ENCODE assay signal across 10 cellular contexts in genomic region chr15:33309602-33310276, GRCh38. TPM values are rescaled to one million over a fixed set of nuclear protein-coding genes. Genes with fewer than 3 reads are reported as not detected.
A peak's percentile ranks its signal among the peaks of the same experiment; 100 is the strongest.
DNase-seq lines count a peak whose midpoint lies in the region; ATAC-seq, FAIRE-seq and TF ChIP-seq lines count a peak whose summit lies in the region.
"Had no signal": no experiment of that assay in that cellular context is flagged by ENCODE, and none has a peak within 500 bp of the region (broad histone marks: within the 10 kb centered on the region; RNA-seq: fewer than 3 reads in every experiment).

No MANE protein-coding gene starts in this region.

- TF ChIP-seq POLR2A in heart left ventricle (IDR thresholded peaks at IDR 0.05) = no peak

- peaks cover 0 to 8% (median 0%) of the 10 kb centered on the region in 12 donors for H3K4me1 ChIP-seq in heart left ventricle
- peaks cover 9% of the 10 kb centered on the region; the same call in 1 of the 2 replicates for H3K4me1 ChIP-seq in iPS-20b (ENCODE audit: insufficient read depth, low read length)

- H3K9me3 ChIP-seq in heart left ventricle (no peaks in the 10 kb centered on the region), iPS-20b (ENCODE audit: insufficient read depth, low read depth, low read length) (no peaks in the 10 kb centered on the region)

- intact Hi-C loops in heart left ventricle (cut with DNase I) (loop anchor here in 2 of 10 donors (5.0 to 10.0 kb wide), 3 partner anchors 55 to 393 kb away; no protein-coding TSS in a partner anchor), Right ventricle myocardium superior (cut with DNase I) (no loop called here)

- H3K4me3 ChIP-seq in heart left ventricle = no peak overlapping the region
- peak overlapping the region; percentile 71; the same call in 1 of the 2 replicates for H3K4me3 ChIP-seq in iPS-20b (ENCODE audit: low read length)

- TF ChIP-seq CTCF in heart left ventricle (IDR thresholded peaks at IDR 0.05) = peak in 5 of 12 donors; percentile 17 to 47 (median 37)

- ATAC-seq in heart left ventricle = peak in 3 of 4 donors; percentile 59 to 61 (median 61)
- no peak for ATAC-seq in Right ventricle myocardium superior (ENCODE audit: poor library complexity)
- no peak for ATAC-seq in GM21576 (IDR thresholded peaks at IDR 0.05; ENCODE audit: unreplicated experiment)

- 40 to 51% (median 47%) methylated on average over 7 of the region's 7 CpGs for WGBS in heart left ventricle, 4 donors

- H3K27ac ChIP-seq in heart left ventricle (no peak overlapping the region), iPS-20b (ENCODE audit: low read length) (no peak overlapping the region)

- peaks cover 0 to 56% (median 19%) of the 10 kb centered on the region in 9 donors for H3K27me3 ChIP-seq in heart left ventricle
- peaks cover 50% of the 10 kb centered on the region for H3K27me3 ChIP-seq in iPS-20b (ENCODE audit: insufficient read depth, low read length)

- H3K36me3 ChIP-seq in heart left ventricle (no peaks in the 10 kb centered on the region), iPS-20b (ENCODE audit: insufficient read depth, low read depth, low read length) (no peaks in the 10 kb centered on the region)

- no peak overlapping the region for H3K9ac ChIP-seq in iPS-20b (ENCODE audit: low read depth, low read length)

- DNase-seq in heart left ventricle = peak in 2 of 5 donors; percentile 22 to 24
- no peak for DNase-seq in Right ventricle myocardium superior
- peak; percentile 63 for DNase-seq in RPMI8226
- peak; percentile 33 for DNase-seq in urothelium cell line (ENCODE audit: low spot score)
- no peak for DNase-seq in stimulated activated CD4-positive, alpha-beta T cell treated with anti-CD3 and anti-CD28 coated beads, Interleukin-2, amount 100 ng/mL, for 24 hours
- DNase-seq in epidermal melanocyte (ENCODE audit: insufficient read length, low spot score) = no peak
- DNase-seq: CD8-positive, alpha-beta memory T cell had no signal

- no peak for FAIRE-seq in urothelium cell line (lab: Jason Lieb, UNC)
- FAIRE-seq: colon had no signal

RNA-seq across cellular contexts. Expression of gene RYR3, which starts 1.0 kb away (rescaled TPM):
- under 1 TPM in 7 of 9 donors, not detected in 2; 0.04 to 0.35 (median 0.29) TPM for total RNA-seq in heart left ventricle
- under 1 TPM; 0.01 to 0.11 TPM for polyA plus RNA-seq in heart left ventricle
- not detected for total RNA-seq in Right ventricle myocardium superior
- total RNA-seq: CD8-positive, alpha-beta memory T cell had no signal

Comparison
In these comparisons a context has a peak if more than half of its experiments do, and no peak if none do; other contexts are left out.
1. ATAC-seq: peak in heart left ventricle (3 of 4); none in Right ventricle myocardium superior (single experiment) and GM21576 (single experiment).
2. DNase-seq: peak in RPMI8226 (single experiment) and urothelium cell line (single experiment); none in Right ventricle myocardium superior (single experiment), stimulated activated CD4-positive, alpha-beta T cell treated with anti-CD3 and anti-CD28 coated beads, Interleukin-2, amount 100 ng/mL, for 24 hours (0 of 2) and epidermal melanocyte (single experiment).